ENCODE assay signal across 10 cellular contexts in genomic region chr18:25810736-25811135, GRCh38.
"Had no signal": no experiment of that assay in that cellular context is flagged by ENCODE, and none has a peak within 500 bp of the region (broad histone marks: within the 10 kb centered on the region; RNA-seq: fewer than 3 reads in every experiment).

No MANE protein-coding gene starts in this region.

- H3K4me3 Mint-ChIP-seq: HFFc6 had no signal

- H3K36me3 ChIP-seq: HAP-1 had no signal

- FAIRE-seq: H54, HTR-8/SVneo, K562 had no signal

- DNase-seq: GM23248, GOT3, HFFc6, IMR-90, KG1 had no signal

- H3K9me3 Mint-ChIP-seq: HFFc6 had no signal

- H3K9ac ChIP-seq: GM23248 had no signal

- H2AFZ ChIP-seq: GM23248 had no signal

- H3K4me1 ChIP-seq: HAP-1 had no signal

- H3K9me3 ChIP-seq: HAP-1 had no signal

- H3K4me3 ChIP-seq: GM23248, HAP-1, K562 had no signal

- H3K27ac ChIP-seq: GM23248 had no signal

- H3K27ac Mint-ChIP-seq: HFFc6 had no signal

- ATAC-seq: HCT116, K562 had no signal
